22 cellular contexts compared by ENCODE assay signal in the genomic region with DNA sequence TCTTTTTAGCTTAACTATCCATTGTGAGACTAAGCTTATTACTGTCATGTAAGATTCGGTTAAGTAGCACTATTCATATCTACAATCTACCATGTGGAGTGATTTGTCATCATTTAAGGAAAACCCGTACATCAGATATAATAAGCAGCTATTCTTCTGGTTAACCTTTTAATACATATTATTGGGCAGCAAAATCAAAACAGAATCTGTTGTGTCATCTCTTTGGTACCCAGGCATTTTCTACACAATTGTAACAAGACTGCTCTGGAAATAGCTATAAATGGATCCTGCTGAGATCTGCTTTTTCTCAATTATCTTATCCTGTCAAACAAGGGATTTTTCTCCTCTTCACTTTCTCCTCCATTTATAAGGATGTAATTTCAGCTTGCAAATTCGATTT.
"Had no signal": no experiment of that assay in that cellular context is flagged by ENCODE, and none has a peak within 500 bp of the region (broad histone marks: within the 10 kb centered on the region; RNA-seq: fewer than 3 reads in every experiment).

No MANE protein-coding gene starts in this region.

- DNase-seq: IMR-90, Karpas-422, KG1, MG63, NCI-H1092, NCI-H1105 treated with DMSO at 0.1 percent for 48 hours, NCI-H1417 treated with DMSO at 0.1 percent for 48 hours, NCI-H146, NCI-H1694 treated with DMSO at 0.1 percent for 48 hours, NCI-H1930, NCI-H2081, NCI-H2107, NCI-H2227 treated with DMSO at 0.1 percent for 48 hours, NCI-H524, NCI-H526 treated with DMSO at 0.1 percent for 48 hours, NCI-H748 treated with DMSO at 0.1 percent for 48 hours, RPMI8226, SHP77, SW 1271, T-cell had no signal

- H3K9me3 ChIP-seq: MG63 had no signal

- FAIRE-seq: HepG2, RCC 7860 had no signal

- H3K27me3 ChIP-seq: MG63 had no signal

- ATAC-seq: HepG2, T-cell had no signal

- H3K4me3 ChIP-seq: MG63 had no signal

- H3K36me3 ChIP-seq: MG63 had no signal
